In genomic region chr12:122895290-122895689, GRCh38 we compare ENCODE assay signal across 8 cellular contexts. TPM values are rescaled to one million over a fixed set of nuclear protein-coding genes. Genes with fewer than 3 reads are reported as not detected.
DNase-seq lines count a peak whose midpoint lies in the region; ATAC-seq, FAIRE-seq and TF ChIP-seq lines count a peak whose summit lies in the region.

No MANE protein-coding gene starts in this region.

- CTCF ChIA-PET in GM12878 (lab: Yijun Ruan, JAX), result interaction anchor here (0.6 to 12.3 kb wide), 6 partner anchors 15 to 105 kb away, joined by 3 to 107 read pairs (median 14); no protein-coding TSS in a partner anchor

- H3K79me2 ChIP-seq in GM12878 (ENCODE audit: control insufficient read depth, insufficient read depth, low read length), result peaks cover 44% of the 10 kb centered on the region

- ATAC-seq in GM12878 (peak; percentile 6; the same call in 2 of the 3 replicates), left lobe of liver (peak; percentile 7)

- FAIRE-seq in GM12878 (lab: Jason Lieb, UNC) (no peak), H54 (lab: Jason Lieb, UNC) (no peak)

- WGBS in GM12878 (ENCODE audit: insufficient coverage, insufficient replicate concordance, low lambda C conversion rate, missing lambda C conversion rate), result 43% methylated on average over 8 of the region's 8 CpGs
- 3% methylated on average over 8 of the region's 8 CpGs for WGBS in thymus

- H3K4me2 ChIP-seq in GM12878 (ENCODE audit: control insufficient read depth, insufficient read depth), result peak overlapping the region; percentile 81

- H2AFZ ChIP-seq in GM12878 (ENCODE audit: control insufficient read depth, low read depth, low read length), result no peak overlapping the region

- no peak for TF ChIP-seq CTCF in GM12878 (IDR thresholded peaks at IDR 0.05 in 2 of 3, conservative IDR thresholded peaks at IDR 0.05 in 1 of 3; ENCODE audit: control insufficient read depth in 2 of 3, extremely low read depth in 1 of 3, insufficient read depth in 1 of 3, low read depth in 3 of 3, low read length in 3 of 3)

- H3K27ac ChIP-seq in GM12878 (ENCODE audit: control insufficient read depth, insufficient read depth) (peak overlapping the region; percentile 34), thymus (ENCODE audit: low read depth) (peak overlapping the region; percentile 93)

- H3K27ac Mint-ChIP-seq in T-helper 1 cell treated with Interleukin-12 subunit alpha and Interleukin-12 subunit beta and Interleukin-4 antibody, amounts not matched to agents 30 μg/mL and 1 μg/mL, for 36 hours, result peak overlapping the region; percentile 95

- no peaks in the 10 kb centered on the region for H3K27me3 Mint-ChIP-seq in T-helper 1 cell treated with Interleukin-12 subunit alpha and Interleukin-12 subunit beta and Interleukin-4 antibody, amounts not matched to agents 30 μg/mL and 1 μg/mL, for 36 hours (ENCODE audit: low read depth)

- DNase-seq in T-helper 1 cell, result no peak
- DNase-seq in GM12878 (ENCODE audit: low read depth, low spot score), result no peak
- peak; percentile 43 for DNase-seq in left lobe of liver (ENCODE audit: low spot score)
- DNase-seq in NCI-H2196 (lab: John Stamatoyannopoulos, UW; ENCODE audit: unreplicated experiment), result no peak
- DNase-seq in H54 (ENCODE audit: insufficient read length, low spot score), result no peak
- no peak for DNase-seq in AG08396 (ENCODE audit: low spot score)

- no TSS peak for BruUV-seq in GM12878 (replicated peaks; lab: Mats Ljungman, UMichigan)

- H3K9me3 ChIP-seq in GM12878 (replicated peaks; ENCODE audit: control insufficient read depth, insufficient read depth, low read length) (no peaks in the 10 kb centered on the region; the same call in 2 of the 3 replicates), thymus (ENCODE audit: control insufficient read depth) (peaks cover 1% of the 10 kb centered on the region)

- no peak for TF ChIP-seq RAD21 in GM12878 (IDR thresholded peaks at IDR 0.05; ENCODE audit: insufficient read depth, low read depth, low read length)

- POLR2A ChIA-PET in GM12878 (lab: Charles Lee), result interaction anchor here (0.5 to 3.8 kb wide), 4 partner anchors 11 to 35 kb away, joined by 3 to 15 read pairs (median 4); no protein-coding TSS in a partner anchor

- TF ChIP-seq EP300 in GM12878 (IDR thresholded peaks at IDR 0.05; ENCODE audit: borderline replicate concordance in 1 of 2, control insufficient read depth in 1 of 2, low read depth in 2 of 2, low read length in 2 of 2), result no peak

- RAD21 ChIA-PET in GM12878 (lab: Charles Lee; ENCODE audit: unreplicated experiment), result interaction anchor here (1.0 to 3.0 kb wide), 9 partner anchors 9 to 342 kb away, joined by 3 to 18 read pairs (median 6); no protein-coding TSS in a partner anchor

- H3K9me3 Mint-ChIP-seq in T-helper 1 cell treated with Interleukin-12 subunit alpha and Interleukin-12 subunit beta and Interleukin-4 antibody, amounts not matched to agents 30 μg/mL and 1 μg/mL, for 36 hours, result peaks cover 4% of the 10 kb centered on the region

- no peaks in the 10 kb centered on the region; the same call in 1 of the 2 replicates for H4K20me1 ChIP-seq in GM12878 (ENCODE audit: control insufficient read depth, insufficient read depth)

- intact Hi-C loops in GM12878 (cut with micrococcal nuclease; ENCODE audit: unreplicated experiment), result no loop called here

- TF ChIP-seq POLR2A in GM12878 (IDR thresholded peaks at IDR 0.05; ENCODE audit: low read depth, low read length) (no peak), H54 (IDR thresholded peaks at IDR 0.05; ENCODE audit: low read depth, low read length) (no peak)

- H3K36me3 Mint-ChIP-seq in T-helper 1 cell treated with Interleukin-12 subunit alpha and Interleukin-12 subunit beta and Interleukin-4 antibody, amounts not matched to agents 30 μg/mL and 1 μg/mL, for 36 hours (ENCODE audit: low read depth), result peaks cover 25% of the 10 kb centered on the region

- H3K4me1 Mint-ChIP-seq in T-helper 1 cell treated with Interleukin-12 subunit alpha and Interleukin-12 subunit beta and Interleukin-4 antibody, amounts not matched to agents 30 μg/mL and 1 μg/mL, for 36 hours (ENCODE audit: low read depth), result peaks cover 66% of the 10 kb centered on the region

- no peaks in the 10 kb centered on the region for H3K27me3 ChIP-seq in GM12878 (replicated peaks in 1 of 2; ENCODE audit: control insufficient read depth in 2 of 2, insufficient read depth in 2 of 2, low read length in 1 of 2)
- no peaks in the 10 kb centered on the region for H3K27me3 ChIP-seq in thymus (ENCODE audit: control insufficient read depth, insufficient read depth)

- peaks cover 37% of the 10 kb centered on the region for H3K4me1 ChIP-seq in GM12878 (ENCODE audit: control insufficient read depth, insufficient read depth, low read length)
- H3K4me1 ChIP-seq in thymus (ENCODE audit: control insufficient read depth, insufficient read depth, low read length), result peaks cover 27% of the 10 kb centered on the region

- peak overlapping the region; percentile 69 for H3K4me3 ChIP-seq in GM12878
- peak overlapping the region; percentile 99 for H3K4me3 ChIP-seq in thymus (ENCODE audit: low read length)

- peak overlapping the region; percentile 90 for H3K4me3 Mint-ChIP-seq in T-helper 1 cell treated with Interleukin-12 subunit alpha and Interleukin-12 subunit beta and Interleukin-4 antibody, amounts not matched to agents 30 μg/mL and 1 μg/mL, for 36 hours

- H3K36me3 ChIP-seq in GM12878 (ENCODE audit: control insufficient read depth in 2 of 2, insufficient read depth in 2 of 2, low read length in 1 of 2) (no peaks in the 10 kb centered on the region), thymus (ENCODE audit: control insufficient read depth, insufficient read depth) (no peaks in the 10 kb centered on the region)

- H3K9ac ChIP-seq in GM12878 (ENCODE audit: control insufficient read depth, insufficient read depth, low read length), result peak overlapping the region; percentile 72

- in situ Hi-C loops in GM12878 (cut with MboI), result no loop called here

- SMC1A ChIA-PET in GM12878 (lab: Charles Lee; ENCODE audit: uncharacterized antibody, unreplicated experiment), result interaction anchor here (1.4 to 3.0 kb wide), 6 partner anchors 9 to 56 kb away, joined by 3 to 31 read pairs (median 8); no protein-coding TSS in a partner anchor

TF ChIP-seq in GM12878, 131 proteins besides CTCF, POLR2A, EP300 and RAD21:
- TF ChIP-seq NBN (IDR thresholded peaks at IDR 0.05), result 0 out of 2 replicates have a peak, but pooled peaks have one; percentile 22
- peak; percentile 15; the same call in 1 of the 2 replicates for TF ChIP-seq SPI1 (IDR thresholded peaks at IDR 0.05; ENCODE audit: borderline replicate concordance, insufficient read depth, low read depth, low read length)
- no peak for TF ChIP-seq FOXK2 (IDR thresholded peaks at IDR 0.05)

RNA-seq across cellular contexts. Expression of gene VPS37B, which starts 0.6 kb away (rescaled TPM):
- total RNA-seq in GM12878 (2013; cell fraction: nucleolus; rRNA removed), result 54.9 and 58.5 TPM in 2 replicates
- total RNA-seq in GM12878 (2014; rRNA removed), result 47.5 and 53.3 TPM in 2 replicates
- total RNA-seq in GM12878 (2014; rRNA removed; fragmentation: Illumina TruSeq; extraction: Trizol), result 22.3 and 26.5 TPM in 2 replicates
- total RNA-seq in GM12878 (2021), result 68.6 and 68.7 TPM in 2 replicates
- polyA plus RNA-seq in GM12878 (2011; ENCODE audit: low read depth), result 7.5 TPM
- polyA plus RNA-seq in GM12878 (2011; rRNA removed), result 11.7 and 13.0 TPM in 2 replicates
- polyA plus RNA-seq in GM12878 (2011; cell fraction: cytosol; rRNA removed), result 22.7 and 26.9 TPM in 2 replicates
- polyA plus RNA-seq in GM12878 (2011; cell fraction: nucleus; rRNA removed), result 24.3 and 28.7 TPM in 2 replicates
- 18.5 and 21.4 TPM in 2 replicates for polyA plus RNA-seq in GM12878 (2012)
- polyA plus RNA-seq in GM12878 (2014; fragmentation: Illumina TruSeq; extraction: Trizol), result 20.1 and 29.5 TPM in 2 replicates
- polyA plus RNA-seq in GM12878 (2014; fragmentation: Nextera tagmentation; extraction: Ambion mirVana), result 1 to 10 TPM in 1 of 2 experiments, under 1 TPM in 1; 0.66 to 1.7 TPM
- 54.0 and 63.8 TPM in 2 replicates for polyA plus RNA-seq in GM12878 (2014; rRNA removed)
- polyA plus RNA-seq in GM12878 (2016; fragmentation: Nextera tagmentation; extraction: Ambion mirVana), result 10 to 100 TPM; 49.7 to 52.6 TPM
- polyA minus RNA-seq in GM12878 (2011; rRNA and poly(A)+ RNA removed), result 10.7 and 17.4 TPM in 2 replicates
- polyA minus RNA-seq in GM12878 (2011; cell fraction: cytosol; rRNA and poly(A)+ RNA removed), result 11.3 and 11.4 TPM in 2 replicates
- polyA minus RNA-seq in GM12878 (2011; cell fraction: nucleus; rRNA and poly(A)+ RNA removed), result 8.9 and 18.9 TPM in 2 replicates
- 6.6 TPM for total RNA-seq in left lobe of liver
- polyA plus RNA-seq in thymus, result 28.2 TPM
